ENCODE assay signal across 12 cellular contexts in genomic region chr5:1743769-1744085, GRCh38.
"Had no signal": no experiment of that assay in that cellular context is flagged by ENCODE, and none has a peak within 500 bp of the region (broad histone marks: within the 10 kb centered on the region; RNA-seq: fewer than 3 reads in every experiment).

No MANE protein-coding gene starts in this region.

- ATAC-seq: activated CD4-positive, alpha-beta T cell treated with anti-CD3 and anti-CD28 coated beads for 36 hours; effector memory CD8-positive, alpha-beta T cell had no signal

- DNase-seq: activated CD4-positive, alpha-beta T cell treated with anti-CD3 and anti-CD28 coated beads for 36 hours; activated CD4-positive, alpha-beta T cell treated with anti-CD3 and anti-CD28 coated beads, Interleukin-2, amount 50 U/mL, for 48 hours; activated naive CD4-positive, alpha-beta T cell treated with anti-CD3 and anti-CD28 coated beads, Interleukin-2, amount 50 U/mL, for 16 hours; effector memory CD8-positive, alpha-beta T cell; mammary epithelial cell; midbrain; stimulated activated naive CD4-positive, alpha-beta T cell; SW 1271; T-helper 2 cell had no signal

- H3K27me3 ChIP-seq: ovary, tibial nerve, uterus had no signal

- H3K4me1 ChIP-seq: tibial nerve, uterus had no signal

- H3K36me3 ChIP-seq: ovary, tibial nerve, uterus had no signal

- H3K9me3 Mint-ChIP-seq: effector memory CD8-positive, alpha-beta T cell had no signal

- H3K9me3 ChIP-seq: ovary, uterus had no signal

- H3K4me1 Mint-ChIP-seq: activated CD4-positive, alpha-beta T cell treated with anti-CD3 and anti-CD28 coated beads for 36 hours had no signal

- H3K27ac Mint-ChIP-seq: activated CD4-positive, alpha-beta T cell treated with anti-CD3 and anti-CD28 coated beads for 36 hours; effector memory CD8-positive, alpha-beta T cell had no signal

- H3K4me3 ChIP-seq: ovary, tibial nerve, uterus had no signal

- H3K27ac ChIP-seq: ovary, tibial nerve, uterus had no signal

- H3K4me3 Mint-ChIP-seq: activated CD4-positive, alpha-beta T cell treated with anti-CD3 and anti-CD28 coated beads for 36 hours; effector memory CD8-positive, alpha-beta T cell had no signal
